ENCODE assay signal across 35 cellular contexts in genomic region chr12:5447329-5447728, GRCh38. TPM values are rescaled to one million over a fixed set of nuclear protein-coding genes. Genes with fewer than 3 reads are reported as not detected.
"Had no signal": no experiment of that assay in that cellular context is flagged by ENCODE, and none has a peak within 500 bp of the region (broad histone marks: within the 10 kb centered on the region; RNA-seq: fewer than 3 reads in every experiment).

No MANE protein-coding gene starts in this region.

- H3K36me3 Mint-ChIP-seq: activated CD4-positive, alpha-beta memory T cell treated with anti-CD3 and anti-CD28 coated beads for 36 hours; activated naive CD4-positive, alpha-beta T cell treated with anti-CD3 and anti-CD28 coated beads, Interleukin-2, amount 50 U/mL, for 72 hours; brain had no signal

- H3K4me3 ChIP-seq: adrenal gland, PC-9 had no signal

- ATAC-seq: activated naive CD4-positive, alpha-beta T cell treated with anti-CD3 and anti-CD28 coated beads, Interleukin-2, amount 50 U/mL, for 72 hours; activated T-cell treated with anti-CD3 and anti-CD28 coated beads, Interleukin-2, amount 50 U/mL, for 4 hours; Right ventricle myocardium inferior had no signal

- H3K36me3 ChIP-seq: adrenal gland had no signal

- H3K9me3 Mint-ChIP-seq: activated B cell treated with CpG ODN at 0.5 μM for 24 hours; activated CD4-positive, alpha-beta memory T cell treated with anti-CD3 and anti-CD28 coated beads for 36 hours; activated naive CD4-positive, alpha-beta T cell treated with anti-CD3 and anti-CD28 coated beads for 36 hours; activated naive CD4-positive, alpha-beta T cell treated with anti-CD3 and anti-CD28 coated beads, Interleukin-2, amount 50 U/mL, for 72 hours; activated T-cell treated with anti-CD3 and anti-CD28 coated beads, Interleukin-2, amount 50 U/mL, for 4 hours; activated T-helper 1 cell treated with anti-CD3 and anti-CD28 coated beads, Interleukin-12 subunit alpha, Interleukin-12 subunit beta, Interleukin-2, Interleukin-4 antibody, amounts not matched to agents 30 ng/mL and 10 ng/mL and 1 ng/mL, durations not matched to agents 14 hours and 24 hours and 36 hours had no signal

- H3K4me2 ChIP-seq: PC-9 had no signal

- H3K4me3 Mint-ChIP-seq: activated B cell treated with CpG ODN at 0.5 μM for 24 hours; activated CD4-positive, alpha-beta memory T cell treated with anti-CD3 and anti-CD28 coated beads for 36 hours; activated naive CD4-positive, alpha-beta T cell treated with anti-CD3 and anti-CD28 coated beads for 36 hours; activated T-cell treated with anti-CD3 and anti-CD28 coated beads, Interleukin-2, amount 50 U/mL, for 4 hours; activated T-helper 1 cell treated with anti-CD3 and anti-CD28 coated beads, Interleukin-12 subunit alpha, Interleukin-12 subunit beta, Interleukin-2, Interleukin-4 antibody, amounts not matched to agents 30 ng/mL and 10 ng/mL and 1 ng/mL, durations not matched to agents 14 hours and 24 hours and 36 hours; brain had no signal

- H3K4me1 ChIP-seq: adrenal gland had no signal

- H3K27ac ChIP-seq: adrenal gland, PC-9, RWPE1, VCaP had no signal

- H2AFZ ChIP-seq: PC-9 had no signal

- H3K27ac Mint-ChIP-seq: activated B cell treated with CpG ODN at 0.5 μM for 24 hours; activated CD4-positive, alpha-beta memory T cell treated with anti-CD3 and anti-CD28 coated beads for 36 hours; activated naive CD4-positive, alpha-beta T cell treated with anti-CD3 and anti-CD28 coated beads for 36 hours; activated naive CD4-positive, alpha-beta T cell treated with anti-CD3 and anti-CD28 coated beads, Interleukin-2, amount 50 U/mL, for 72 hours; activated T-helper 1 cell treated with anti-CD3 and anti-CD28 coated beads, Interleukin-12 subunit alpha, Interleukin-12 subunit beta, Interleukin-2, Interleukin-4 antibody, amounts not matched to agents 30 ng/mL and 10 ng/mL and 1 ng/mL, durations not matched to agents 14 hours and 24 hours and 36 hours; brain had no signal

- H3K9me3 ChIP-seq: adrenal gland had no signal

- DNase-seq: activated B cell treated with CpG ODN at 0.5 μM for 24 hours; activated CD4-positive, alpha-beta memory T cell treated with anti-CD3 and anti-CD28 coated beads for 36 hours; activated CD4-positive, alpha-beta T cell treated with anti-CD3 and anti-CD28 coated beads for 4 hours; activated CD4-positive, alpha-beta T cell treated with anti-CD3 and anti-CD28 coated beads, Interleukin-2, amount 50 U/mL, for 1 hour; activated CD4-positive, CD25-positive, alpha-beta regulatory T cell treated with anti-CD3 and anti-CD28 coated beads, Interleukin-2, amount 50 U/mL, for 72 hours; activated CD8-positive, alpha-beta memory T cell treated with anti-CD3 and anti-CD28 coated beads, Interleukin-2, amount 50 U/mL, for 4 hours; activated gamma-delta T cell treated with Interleukin-2 at 50 U/mL for 16 hours; activated naive CD4-positive, alpha-beta T cell treated with anti-CD3 and anti-CD28 coated beads for 36 hours; activated T-cell treated with anti-CD3 and anti-CD28 coated beads for 4 hours; activated T-cell treated with anti-CD3 and anti-CD28 coated beads, Interleukin-2, amount 50 U/mL, for 4 hours; adrenal gland; caudate nucleus; cerebellar nuclear complex; KG1; MM.1S; NCI-H1092; NCI-H1436 treated with DMSO at 0.1 percent for 48 hours; NCI-H1694 treated with DMSO at 0.1 percent for 48 hours; NCI-H2029; NCI-H345; NCI-H524 treated with DMSO at 0.1 percent for 48 hours; PC-9; SIG-M5; SW 1271; T-helper 1 cell; T-helper 2 cell; T-helper 9 cell had no signal

- H3K4me1 Mint-ChIP-seq: activated B cell treated with CpG ODN at 0.5 μM for 24 hours had no signal

RNA-seq across cellular contexts. Expression of gene NTF3, which starts 15.4 kb away (rescaled TPM):
- total RNA-seq: activated B cell treated with CpG ODN at 0.5 μM for 24 hours; activated CD4-positive, alpha-beta memory T cell treated with anti-CD3 and anti-CD28 coated beads for 36 hours; activated naive CD4-positive, alpha-beta T cell treated with anti-CD3 and anti-CD28 coated beads for 36 hours; activated naive CD4-positive, alpha-beta T cell treated with anti-CD3 and anti-CD28 coated beads, Interleukin-2, amount 50 U/mL, for 72 hours; activated T-cell treated with anti-CD3 and anti-CD28 coated beads, Interleukin-2, amount 50 U/mL, for 4 hours; activated T-helper 1 cell treated with anti-CD3 and anti-CD28 coated beads, Interleukin-12 subunit alpha, Interleukin-12 subunit beta, Interleukin-2, Interleukin-4 antibody, amounts not matched to agents 30 ng/mL and 10 ng/mL and 1 ng/mL, durations not matched to agents 14 hours and 24 hours and 36 hours; bronchial epithelial cell; NCI-H460; PC-9 had no signal
